8 cellular contexts compared by ENCODE assay signal in genomic region chr2:28894470-28895188, GRCh38. TPM values are rescaled to one million over a fixed set of nuclear protein-coding genes. Genes with fewer than 3 reads are reported as not detected.
A peak's percentile ranks its signal among the peaks of the same experiment; 100 is the strongest.
DNase-seq lines count a peak whose midpoint lies in the region; ATAC-seq and TF ChIP-seq lines count a peak whose summit lies in the region.

A gene with protein sequence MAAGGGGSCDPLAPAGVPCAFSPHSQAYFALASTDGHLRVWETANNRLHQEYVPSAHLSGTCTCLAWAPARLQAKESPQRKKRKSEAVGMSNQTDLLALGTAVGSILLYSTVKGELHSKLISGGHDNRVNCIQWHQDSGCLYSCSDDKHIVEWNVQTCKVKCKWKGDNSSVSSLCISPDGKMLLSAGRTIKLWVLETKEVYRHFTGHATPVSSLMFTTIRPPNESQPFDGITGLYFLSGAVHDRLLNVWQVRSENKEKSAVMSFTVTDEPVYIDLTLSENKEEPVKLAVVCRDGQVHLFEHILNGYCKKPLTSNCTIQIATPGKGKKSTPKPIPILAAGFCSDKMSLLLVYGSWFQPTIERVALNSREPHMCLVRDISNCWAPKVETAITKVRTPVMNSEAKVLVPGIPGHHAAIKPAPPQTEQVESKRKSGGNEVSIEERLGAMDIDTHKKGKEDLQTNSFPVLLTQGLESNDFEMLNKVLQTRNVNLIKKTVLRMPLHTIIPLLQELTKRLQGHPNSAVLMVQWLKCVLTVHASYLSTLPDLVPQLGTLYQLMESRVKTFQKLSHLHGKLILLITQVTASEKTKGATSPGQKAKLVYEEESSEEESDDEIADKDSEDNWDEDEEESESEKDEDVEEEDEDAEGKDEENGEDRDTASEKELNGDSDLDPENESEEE (plus strand): TSS chr2:28894667. CDS start chr2:28894699, 32 bp downstream.

- intact Hi-C loops in activated B cell treated with CpG ODN at 0.5 μM for 24 hours (cut with micrococcal nuclease) = loop anchor here (1.0 to 10.0 kb wide), 7 partner anchors 24 to 1250 kb away; partner anchors contain the start of genes MRPL33, PPP1CB, TRMT61B and YPEL5

- H3K9me3 Mint-ChIP-seq in activated B cell treated with CpG ODN at 0.5 μM for 24 hours = no peaks in the 10 kb centered on the region

- peak within 1 kb of the TSS; percentile 99 for H3K4me3 Mint-ChIP-seq in activated B cell treated with CpG ODN at 0.5 μM for 24 hours

- DNase-seq in AG08395 (ENCODE audit: low spot score) (peak; percentile 98), NCI-H345 (lab: John Stamatoyannopoulos, UW) (peak; percentile 100), activated B cell treated with CpG ODN at 0.5 μM for 24 hours (peak; percentile 99), caudate nucleus (lab: John Stamatoyannopoulos, UW) (peak; percentile 29 to 98 (median 94)), inferior parietal cortex (ENCODE audit: extremely low spot score) (peak; percentile 97)
- peak; percentile 93 for DNase-seq in stimulated activated CD4-positive, alpha-beta T cell treated with anti-CD3 and anti-CD28 coated beads, Interleukin-12 subunit alpha, Interleukin-12 subunit beta, amount 100 ng/mL, for 24 hours (ENCODE audit: low read depth in 2 of 2)

- TF ChIP-seq CTCF in activated B cell treated with CpG ODN at 0.5 μM for 24 hours (IDR thresholded peaks at IDR 0.05) = no peak

- peak within 1 kb of the TSS; percentile 38 for H3K27ac ChIP-seq in caudate nucleus (ENCODE audit: low read depth, low read length)

- peak; percentile 92 for TF ChIP-seq POLR2A in GM18951 (IDR thresholded peaks at IDR 0.05; ENCODE audit: extremely low read depth, insufficient read depth, insufficient read length)

- H3K27ac Mint-ChIP-seq in activated B cell treated with CpG ODN at 0.5 μM for 24 hours = peak within 1 kb of the TSS; percentile 87

- H3K36me3 Mint-ChIP-seq in activated B cell treated with CpG ODN at 0.5 μM for 24 hours (ENCODE audit: low read depth) = peaks cover 13% of the 10 kb centered on the region

- H3K4me1 Mint-ChIP-seq in activated B cell treated with CpG ODN at 0.5 μM for 24 hours = peaks cover 44% of the 10 kb centered on the region

- POLR2A ChIA-PET in activated B cell treated with CpG ODN at 0.5 μM for 24 hours (lab: Charles Lee) = interaction anchor here (0.6 to 5.8 kb wide), 12 partner anchors 9 to 1266 kb away, joined by 3 to 118 read pairs (median 5); partner anchors contain the start of genes BABAM2, CCDC121, GPN1 and PPP1CB

- CTCF ChIA-PET in activated B cell treated with CpG ODN at 0.5 μM for 24 hours (lab: Charles Lee) = interaction anchor here (0.7 to 1.0 kb wide), 2 partner anchors 24 kb away, joined by 3 to 4 read pairs; partner anchors contain the start of gene TRMT61B

- in situ Hi-C loops in GM18951 (cut with MboI; ENCODE audit: low sequenced_read_pairs, unreplicated experiment) = no loop called here

- ATAC-seq in HG03196 (IDR thresholded peaks at IDR 0.05; ENCODE audit: unreplicated experiment) (peak; percentile 88), activated B cell treated with CpG ODN at 0.5 μM for 24 hours (ENCODE audit: low read depth) (peak; percentile 99)

- no peaks in the 10 kb centered on the region for H3K27me3 Mint-ChIP-seq in activated B cell treated with CpG ODN at 0.5 μM for 24 hours

RNA-seq across cellular contexts. Expression of the gene that starts here (rescaled TPM):
- total RNA-seq in activated B cell treated with CpG ODN at 0.5 μM for 24 hours = 86.6 and 98.8 TPM in 2 replicates

Comparison
In these comparisons a context has a peak if more than half of its experiments do, and no peak if none do; other contexts are left out.
1. Peak in every context shown above with its lines: DNase-seq, ATAC-seq and H3K27ac ChIP-seq.